Comparison of ENCODE assay signal across 24 cellular contexts in genomic region chrX:43827791-43828190, GRCh38. TPM values are rescaled to one million over a fixed set of nuclear protein-coding genes. Genes with fewer than 3 reads are reported as not detected.
"Had no signal": no experiment of that assay in that cellular context is flagged by ENCODE, and none has a peak within 500 bp of the region (broad histone marks: within the 10 kb centered on the region; RNA-seq: fewer than 3 reads in every experiment).

No MANE protein-coding gene starts in this region.

- H3K4me1 ChIP-seq: esophagus squamous epithelium, heart right ventricle, left lung, lower lobe of right lung had no signal

- H3K9me3 ChIP-seq: esophagus squamous epithelium, heart right ventricle, left lung, lower lobe of right lung, mucosa of descending colon had no signal

- ATAC-seq: heart right ventricle, left cardiac atrium, left lung, left ventricle myocardium superior, lower lobe of right lung, mucosa of descending colon had no signal

- H3K4me3 Mint-ChIP-seq: mesothelial cell of epicardium had no signal

- H3K27ac ChIP-seq: coronary artery, dorsolateral prefrontal cortex, esophagus squamous epithelium, heart right ventricle, left lung, lower lobe of right lung had no signal

- H3K27me3 ChIP-seq: esophagus squamous epithelium had no signal

- DNase-seq: dermis blood vessel endothelial cell; dorsolateral prefrontal cortex; effector CD4-positive, alpha-beta T cell; effector memory CD4-positive, alpha-beta T cell; esophagus squamous epithelium; foreskin fibroblast; foreskin melanocyte; glutamatergic neuron; head of caudate nucleus; heart right ventricle; hippocampal formation; left cardiac atrium; left lung; left ventricle myocardium superior; lower lobe of right lung; mesenchymal stem cell; mucosa of descending colon had no signal

- H3K4me3 ChIP-seq: coronary artery, dorsolateral prefrontal cortex, esophagus squamous epithelium, heart right ventricle, left lung, lower lobe of right lung, mucosa of descending colon had no signal

- H3K36me3 ChIP-seq: esophagus squamous epithelium, heart right ventricle, left lung, lower lobe of right lung had no signal

- FAIRE-seq: colon, endothelial cell of umbilical vein, islet of Langerhans, keratinocyte had no signal

- H3K36me3 Mint-ChIP-seq: mesothelial cell of epicardium had no signal

- H3K27ac Mint-ChIP-seq: mesothelial cell of epicardium had no signal

RNA-seq across cellular contexts. Expression of gene MAOB, which starts 54.5 kb away (rescaled TPM):
- total RNA-seq: dermis blood vessel endothelial cell, endothelial cell of umbilical vein, lung microvascular endothelial cell had no signal
